Comparison of ENCODE assay signal across 17 cellular contexts in genomic region chr1:205470131-205470530, GRCh38. TPM values are rescaled to one million over a fixed set of nuclear protein-coding genes. Genes with fewer than 3 reads are reported as not detected.
"Had no signal": no experiment of that assay in that cellular context is flagged by ENCODE, and none has a peak within 500 bp of the region (broad histone marks: within the 10 kb centered on the region; RNA-seq: fewer than 3 reads in every experiment).

No MANE protein-coding gene starts in this region.

- H3K9me3 ChIP-seq: lower lobe of right lung had no signal

- ATAC-seq: effector memory CD8-positive, alpha-beta T cell; gastroesophageal sphincter; lower lobe of right lung; right cardiac atrium had no signal

- H3K36me3 ChIP-seq: esophagus squamous epithelium, gastroesophageal sphincter, left ventricle myocardium inferior, lower lobe of right lung had no signal

- H3K27ac ChIP-seq: esophagus squamous epithelium, gastroesophageal sphincter, left ventricle myocardium inferior, lower lobe of right lung had no signal

- DNase-seq: effector memory CD8-positive, alpha-beta T cell; esophagus squamous epithelium; foreskin fibroblast; immature natural killer cell; left ventricle myocardium inferior; lower lobe of right lung; naive B cell; nephron progenitor cell; right cardiac atrium; stimulated activated CD4-positive, alpha-beta T cell treated with anti-CD3 and anti-CD28 coated beads, Interleukin-2, amount 100 ng/mL, for 48 hours; stimulated activated naive CD4-positive, alpha-beta T cell treated with Interleukin-2 at 50 U/mL for 16 hours had no signal

- FAIRE-seq: colon, keratinocyte, urothelium cell line had no signal

- H3K4me1 ChIP-seq: esophagus squamous epithelium, gastroesophageal sphincter, lower lobe of right lung had no signal

- H3K4me3 ChIP-seq: esophagus squamous epithelium, gastroesophageal sphincter, left ventricle myocardium inferior, lower lobe of right lung, smooth muscle cell had no signal

RNA-seq across cellular contexts. Expression of gene BLACAT1, which starts 14.3 kb away (rescaled TPM):
- total RNA-seq: gastroesophageal sphincter, left ventricle myocardium inferior, osteoblast had no signal
- polyA plus RNA-seq: immature natural killer cell had no signal

RNA-seq across cellular contexts. Expression of gene LEMD1, which starts 48.3 kb away (rescaled TPM):
- total RNA-seq: gastroesophageal sphincter, left ventricle myocardium inferior, lower lobe of right lung, osteoblast, right cardiac atrium had no signal
- polyA plus RNA-seq: immature natural killer cell, right cardiac atrium had no signal
